In genomic region chr19:4342421-4343055, GRCh38 we compare ENCODE assay signal across 8 cellular contexts.
DNase-seq lines count a peak whose midpoint lies in the region; ATAC-seq and TF ChIP-seq lines count a peak whose summit lies in the region.

No MANE protein-coding gene starts in this region.

- H3K36me3 Mint-ChIP-seq in effector memory CD8-positive, alpha-beta T cell (ENCODE audit: insufficient read depth), result peaks cover 22% of the 10 kb centered on the region

- H3K27me3 Mint-ChIP-seq in effector memory CD8-positive, alpha-beta T cell, result no peaks in the 10 kb centered on the region

- H3K9me3 Mint-ChIP-seq in effector memory CD8-positive, alpha-beta T cell, result no peaks in the 10 kb centered on the region

- TF ChIP-seq CTCF in GM20000 (IDR thresholded peaks at IDR 0.05; ENCODE audit: extremely low read depth, missing control alignments), result no peak

- DNase-seq in COLO668 (lab: John Stamatoyannopoulos, UW; ENCODE audit: unreplicated experiment), result peak; percentile 96
- peak; percentile 93 for DNase-seq in GM20000 (ENCODE audit: low spot score)
- DNase-seq in HS-5 (ENCODE audit: low read depth), result peak; percentile 100
- DNase-seq in NK-92 (lab: John Stamatoyannopoulos, UW; ENCODE audit: unreplicated experiment), result peak; percentile 68
- peak; percentile 63 to 90 (median 79) for DNase-seq in activated CD8-positive, alpha-beta memory T cell treated with anti-CD3 and anti-CD28 coated beads for 48 hours (ENCODE audit: low read depth in 2 of 3, low spot score in 2 of 3)
- DNase-seq in effector memory CD8-positive, alpha-beta T cell, result peak; percentile 84 to 86 (median 86)
- peak; percentile 100 for DNase-seq in medulla oblongata (ENCODE audit: extremely low spot score)
- peak; percentile 80 to 92 (median 87) for DNase-seq in stimulated activated CD4-positive, alpha-beta T cell treated with anti-CD3 and anti-CD28 coated beads, TNF-alpha, amount 100 ng/mL, for 48 hours (ENCODE audit: low read depth in 3 of 3)

- H3K4me1 Mint-ChIP-seq in effector memory CD8-positive, alpha-beta T cell (ENCODE audit: low read depth in 2 of 2), result peaks cover 25 to 30% of the 10 kb centered on the region in 2 donors

- peak overlapping the region; percentile 77 to 79 for H3K27ac Mint-ChIP-seq in effector memory CD8-positive, alpha-beta T cell

- ATAC-seq in effector memory CD8-positive, alpha-beta T cell (replicated peaks), result peak; percentile 78

- H3K4me3 Mint-ChIP-seq in effector memory CD8-positive, alpha-beta T cell, result peak overlapping the region; percentile 85 to 86

Comparison
In these comparisons a context has a peak if more than half of its experiments do, and no peak if none do; other contexts are left out.
1. Peak in every context shown above with its lines: DNase-seq and ATAC-seq.